In genomic region chr9:124218438-124219289, GRCh38 we compare ENCODE assay signal across 9 cellular contexts. TPM values are rescaled to one million over a fixed set of nuclear protein-coding genes. Genes with fewer than 3 reads are reported as not detected.
DNase-seq lines count a peak whose midpoint lies in the region; ATAC-seq and TF ChIP-seq lines count a peak whose summit lies in the region.
"Had no signal": no experiment of that assay in that cellular context is flagged by ENCODE, and none has a peak within 500 bp of the region (broad histone marks: within the 10 kb centered on the region; RNA-seq: fewer than 3 reads in every experiment).

No MANE protein-coding gene starts in this region.

- peaks cover 31% of the 10 kb centered on the region for H3K4me1 Mint-ChIP-seq in activated naive CD4-positive, alpha-beta T cell treated with anti-CD3 and anti-CD28 coated beads for 36 hours (ENCODE audit: low read depth)
- H3K4me1 Mint-ChIP-seq in activated naive CD8-positive, alpha-beta T cell treated with anti-CD3 and anti-CD28 coated beads, Interleukin-2, amount 50 U/mL, for 24 hours: peaks cover 59% of the 10 kb centered on the region

- H3K9me3 ChIP-seq in vagina: no peaks in the 10 kb centered on the region

- no peaks in the 10 kb centered on the region for H3K9me3 Mint-ChIP-seq in activated naive CD4-positive, alpha-beta T cell treated with anti-CD3 and anti-CD28 coated beads for 36 hours
- no peaks in the 10 kb centered on the region for H3K9me3 Mint-ChIP-seq in activated naive CD8-positive, alpha-beta T cell treated with anti-CD3 and anti-CD28 coated beads, Interleukin-2, amount 50 U/mL, for 24 hours

- H3K36me3 ChIP-seq in vagina: no peaks in the 10 kb centered on the region

- DNase-seq in activated naive CD4-positive, alpha-beta T cell treated with anti-CD3 and anti-CD28 coated beads for 36 hours: peak; percentile 66
- no peak for DNase-seq in activated naive CD4-positive, alpha-beta T cell (lab: John Stamatoyannopoulos, UW)
- DNase-seq in NCI-H2029 treated with DMSO at 0.1 percent for 48 hours (lab: John Stamatoyannopoulos, UW) (peak; percentile 54), kidney tubule cell (ENCODE audit: low spot score) (peak; percentile 87), vagina (ENCODE audit: extremely low spot score in 2 of 2) (peak; percentile 71 to 89), NCI-H510A treated with DMSO at 0.1 percent for 48 hours (lab: John Stamatoyannopoulos, UW) (no peak)
- peak; percentile 68 for DNase-seq in activated naive CD8-positive, alpha-beta T cell treated with anti-CD3 and anti-CD28 coated beads, Interleukin-2, amount 50 U/mL, for 24 hours
- DNase-seq: DND-41 had no signal

- no peak overlapping the region for H3K4me3 ChIP-seq in vagina

- peaks cover 17% of the 10 kb centered on the region for H3K4me1 ChIP-seq in vagina

- no peaks in the 10 kb centered on the region for H3K36me3 Mint-ChIP-seq in activated naive CD4-positive, alpha-beta T cell treated with anti-CD3 and anti-CD28 coated beads for 36 hours (ENCODE audit: low read depth)
- no peaks in the 10 kb centered on the region for H3K36me3 Mint-ChIP-seq in activated naive CD8-positive, alpha-beta T cell treated with anti-CD3 and anti-CD28 coated beads, Interleukin-2, amount 50 U/mL, for 24 hours (ENCODE audit: low read depth)

- H3K27ac Mint-ChIP-seq in activated naive CD4-positive, alpha-beta T cell treated with anti-CD3 and anti-CD28 coated beads for 36 hours: no peak overlapping the region
- H3K27ac Mint-ChIP-seq in activated naive CD8-positive, alpha-beta T cell treated with anti-CD3 and anti-CD28 coated beads, Interleukin-2, amount 50 U/mL, for 24 hours: peak overlapping the region; percentile 91

- no peaks in the 10 kb centered on the region for H3K27me3 ChIP-seq in vagina

- no peak overlapping the region for H3K4me3 Mint-ChIP-seq in activated naive CD4-positive, alpha-beta T cell treated with anti-CD3 and anti-CD28 coated beads for 36 hours
- H3K4me3 Mint-ChIP-seq in activated naive CD8-positive, alpha-beta T cell treated with anti-CD3 and anti-CD28 coated beads, Interleukin-2, amount 50 U/mL, for 24 hours: no peak overlapping the region

- TF ChIP-seq CTCF in vagina (IDR thresholded peaks at IDR 0.05): no peak

- no peak for TF ChIP-seq POLR2A in vagina (IDR thresholded peaks at IDR 0.05)

- no peak overlapping the region for H3K27ac ChIP-seq in vagina

- ATAC-seq in HG02852 (IDR thresholded peaks at IDR 0.05; ENCODE audit: unreplicated experiment): peak; percentile 60
- peak; percentile 58 for ATAC-seq in activated naive CD8-positive, alpha-beta T cell treated with anti-CD3 and anti-CD28 coated beads, Interleukin-2, amount 50 U/mL, for 24 hours

- intact Hi-C loops in activated naive CD4-positive, alpha-beta T cell treated with anti-CD3 and anti-CD28 coated beads for 36 hours (cut with micrococcal nuclease): no loop called here
- intact Hi-C loops in vagina (cut with DNase I): no loop called here

- CTCF ChIA-PET in activated naive CD4-positive, alpha-beta T cell treated with anti-CD3 and anti-CD28 coated beads for 36 hours (lab: Charles Lee): interaction anchor here (0.6 kb wide), 1 partner anchor 217 kb away, joined by 3 read pairs; no protein-coding TSS in a partner anchor

- H3K27me3 Mint-ChIP-seq in activated naive CD4-positive, alpha-beta T cell treated with anti-CD3 and anti-CD28 coated beads for 36 hours (ENCODE audit: low read depth): no peaks in the 10 kb centered on the region
- H3K27me3 Mint-ChIP-seq in activated naive CD8-positive, alpha-beta T cell treated with anti-CD3 and anti-CD28 coated beads, Interleukin-2, amount 50 U/mL, for 24 hours: peaks cover 2% of the 10 kb centered on the region

RNA-seq across cellular contexts. Expression of gene NEK6, which starts 39.1 kb away (rescaled TPM):
- 1 to 10 TPM in 1 of 2 experiments, under 1 TPM in 1; 0.89 to 1.5 TPM for total RNA-seq in activated naive CD4-positive, alpha-beta T cell treated with anti-CD3 and anti-CD28 coated beads for 36 hours
- total RNA-seq in vagina: 44.4 TPM

Comparison
In these comparisons a context has a peak if more than half of its experiments do, and no peak if none do; other contexts are left out.
1. DNase-seq: peak in activated naive CD4-positive, alpha-beta T cell treated with anti-CD3 and anti-CD28 coated beads for 36 hours (single experiment), NCI-H2029 treated with DMSO at 0.1 percent for 48 hours (single experiment), activated naive CD8-positive, alpha-beta T cell treated with anti-CD3 and anti-CD28 coated beads, Interleukin-2, amount 50 U/mL, for 24 hours (single experiment), kidney tubule cell (single experiment) and vagina (2 of 2); none in activated naive CD4-positive, alpha-beta T cell (0 of 4) and NCI-H510A treated with DMSO at 0.1 percent for 48 hours (single experiment).
2. RNA of gene NEK6, which starts 39.1 kb away (total RNA-seq): 44.4 TPM in vagina (single experiment); 0.89 to 1.5 TPM in activated naive CD4-positive, alpha-beta T cell treated with anti-CD3 and anti-CD28 coated beads for 36 hours; every median in the first group is over 10 times any median in the second.